In the genomic region with DNA sequence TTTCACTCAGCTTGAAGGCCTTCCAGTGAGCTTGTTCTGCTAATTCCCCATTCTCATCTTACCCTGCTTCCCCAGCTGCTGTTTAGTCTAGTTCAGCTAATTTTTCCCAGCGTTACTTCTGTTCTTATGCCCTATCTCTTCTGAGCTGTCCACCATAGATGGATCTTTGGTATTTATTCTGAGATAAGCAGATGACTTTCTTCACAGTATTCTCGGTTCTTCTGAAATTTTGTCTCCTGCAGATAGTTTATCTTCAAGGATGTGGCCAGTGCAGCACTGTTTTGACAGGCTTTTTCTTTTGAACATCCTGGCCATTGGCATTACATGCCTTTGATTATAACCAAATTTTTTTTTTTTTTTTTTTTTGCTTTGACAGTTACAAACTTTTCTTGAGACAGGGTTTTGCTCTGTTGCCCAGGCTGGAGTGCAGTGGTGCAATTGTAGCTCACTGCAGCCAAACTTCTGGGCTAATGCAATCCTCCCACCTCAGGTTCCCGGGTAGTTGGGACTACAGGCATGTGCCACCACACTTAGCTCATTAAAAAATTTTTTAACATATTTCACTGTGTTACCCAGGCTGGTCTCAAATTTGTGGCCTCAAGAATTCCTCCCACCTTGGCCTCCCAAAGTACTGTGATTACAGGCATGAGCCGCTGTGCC, we compare ENCODE assay signal across 1 cellular context.
TF ChIP-seq lines count a peak whose summit lies in the region.

No MANE protein-coding gene starts in this region.

TF ChIP-seq in K562, 482 proteins besides CTCF, POLR2A, EP300 and RAD21 (continued from another document and continues in another):
- TF ChIP-seq, protein P1, sequence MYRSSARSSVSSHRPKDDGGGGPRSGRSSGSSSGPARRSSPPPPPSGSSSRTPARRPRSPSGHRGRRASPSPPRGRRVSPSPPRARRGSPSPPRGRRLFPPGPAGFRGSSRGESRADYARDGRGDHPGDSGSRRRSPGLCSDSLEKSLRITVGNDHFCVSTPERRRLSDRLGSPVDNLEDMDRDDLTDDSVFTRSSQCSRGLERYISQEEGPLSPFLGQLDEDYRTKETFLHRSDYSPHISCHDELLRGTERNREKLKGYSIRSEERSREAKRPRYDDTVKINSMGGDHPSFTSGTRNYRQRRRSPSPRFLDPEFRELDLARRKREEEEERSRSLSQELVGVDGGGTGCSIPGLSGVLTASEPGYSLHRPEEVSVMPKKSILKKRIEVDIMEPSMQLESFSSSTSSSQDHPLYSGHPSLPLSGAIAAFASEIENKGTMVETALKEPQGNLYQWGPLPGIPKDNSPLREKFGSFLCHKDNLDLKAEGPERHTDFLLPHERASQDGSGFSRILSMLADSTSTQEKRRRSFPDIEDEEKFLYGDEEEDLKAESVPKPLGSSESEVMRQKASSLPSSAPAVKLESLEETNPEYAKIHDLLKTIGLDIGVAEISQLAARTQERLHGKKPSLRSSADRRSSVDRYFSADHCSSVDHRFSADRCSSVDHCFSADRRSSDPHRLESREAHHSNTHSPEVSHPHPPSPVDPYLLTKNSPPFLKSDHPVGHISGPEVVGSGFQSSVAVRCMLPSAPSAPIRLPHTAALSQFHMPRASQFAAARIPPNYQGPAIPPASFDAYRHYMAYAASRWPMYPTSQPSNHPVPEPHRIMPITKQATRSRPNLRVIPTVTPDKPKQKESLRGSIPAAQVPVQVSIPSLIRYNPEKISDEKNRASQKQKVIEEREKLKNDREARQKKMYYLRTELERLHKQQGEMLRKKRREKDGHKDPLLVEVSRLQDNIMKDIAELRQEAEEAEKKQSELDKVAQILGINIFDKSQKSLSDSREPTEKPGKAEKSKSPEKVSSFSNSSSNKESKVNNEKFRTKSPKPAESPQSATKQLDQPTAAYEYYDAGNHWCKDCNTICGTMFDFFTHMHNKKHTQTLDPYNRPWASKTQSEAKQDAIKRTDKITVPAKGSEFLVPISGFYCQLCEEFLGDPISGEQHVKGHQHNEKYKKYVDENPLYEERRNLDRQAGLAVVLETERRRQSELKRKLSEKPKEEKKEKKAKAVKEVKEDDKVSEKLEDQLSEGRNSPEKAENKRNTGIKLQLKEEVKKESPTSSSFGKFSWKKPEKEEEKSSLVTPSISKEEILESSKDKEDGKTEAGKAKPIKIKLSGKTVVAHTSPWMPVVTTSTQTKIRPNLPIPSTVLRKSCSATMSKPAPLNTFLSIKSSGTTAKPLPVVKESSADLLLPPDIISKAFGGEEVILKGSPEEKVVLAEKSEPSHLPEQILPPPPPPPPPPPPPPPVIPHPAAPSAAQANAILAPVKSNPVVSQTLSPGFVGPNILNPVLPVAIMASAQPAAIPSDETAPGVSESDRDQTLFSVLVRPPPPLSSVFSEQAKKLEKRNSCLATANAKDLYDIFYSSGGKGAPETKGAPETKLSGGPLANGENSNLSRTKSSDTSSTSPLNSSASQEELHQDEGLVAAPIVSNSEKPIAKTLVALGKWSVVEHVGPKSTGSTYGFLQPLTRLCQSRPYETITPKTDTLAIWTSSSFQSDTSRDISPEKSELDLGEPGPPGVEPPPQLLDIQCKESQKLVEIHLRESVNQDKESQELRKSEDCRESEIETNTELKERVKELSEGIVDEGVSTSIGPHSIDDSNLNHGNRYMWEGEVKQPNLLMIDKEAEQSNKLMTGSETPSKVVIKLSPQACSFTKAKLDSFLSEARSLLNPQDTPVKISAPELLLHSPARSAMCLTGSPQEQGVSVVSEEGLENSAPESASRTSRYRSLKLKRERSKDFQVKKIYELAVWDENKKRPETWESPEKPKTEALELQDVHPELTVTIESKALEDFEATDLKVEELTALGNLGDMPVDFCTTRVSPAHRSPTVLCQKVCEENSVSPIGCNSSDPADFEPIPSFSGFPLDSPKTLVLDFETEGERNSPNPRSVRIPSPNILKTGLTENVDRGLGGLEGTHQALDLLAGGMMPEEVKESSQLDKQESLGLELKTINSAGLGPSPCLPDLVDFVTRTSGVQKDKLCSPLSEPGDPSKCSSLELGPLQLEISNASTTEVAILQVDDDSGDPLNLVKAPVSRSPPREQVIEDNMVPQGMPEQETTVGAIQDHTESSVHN (IDR thresholded peaks at IDR 0.05; ENCODE audit: borderline replicate concordance in 1 of 2, low read depth in 1 of 2) = 0 out of 4 replicates have a peak, but pooled peaks of 1 of the 2 experiments have one; percentile 50
- TF ChIP-seq THAP7 (CRISPR knock-in tag; IDR thresholded peaks at IDR 0.05) (no peak), RNF219 (CRISPR knock-in tag; IDR thresholded peaks at IDR 0.05) (no peak), NR4A1 (CRISPR knock-in tag; IDR thresholded peaks at IDR 0.05) (no peak), NR4A1 (tag; IDR thresholded peaks at IDR 0.05) (0 out of 2 replicates have a peak, but pooled peaks have one; percentile 68), ZFP30 (CRISPR knock-in tag; IDR thresholded peaks at IDR 0.05; ENCODE audit: borderline replicate concordance) (no peak), L3MBTL2 (IDR thresholded peaks at IDR 0.05) (no peak), KLF13 (tag; IDR thresholded peaks at IDR 0.05; ENCODE audit: borderline replicate concordance, low read depth) (no peak), RBM39 (optimal IDR thresholded peaks at IDR 0.05; ENCODE audit: low read depth, low read length) (no peak), DMBX1 (CRISPR knock-in tag; IDR thresholded peaks at IDR 0.05; ENCODE audit: borderline replicate concordance) (peak; percentile 58; the same call in 1 of the 2 replicates), KDM5B (IDR thresholded peaks at IDR 0.05; ENCODE audit: insufficient replicate concordance, low read depth, low read length) (no peak), TAF15 (IDR thresholded peaks at IDR 0.05; ENCODE audit: low read depth, low read length) (no peak), ESRRA (IDR thresholded peaks at IDR 0.05; ENCODE audit: borderline replicate concordance, low read depth) (0 out of 2 replicates have a peak, but pooled peaks have one; percentile 15), TCF3 (CRISPR knock-in tag; IDR thresholded peaks at IDR 0.05) (peak; percentile 90), GTF2A2 (tag; IDR thresholded peaks at IDR 0.05) (no peak), RFX7 (CRISPR knock-in tag; IDR thresholded peaks at IDR 0.05) (no peak), TOE1 (IDR thresholded peaks at IDR 0.05; ENCODE audit: borderline replicate concordance) (no peak), TOE1 (CRISPR knock-in tag; IDR thresholded peaks at IDR 0.05; ENCODE audit: borderline replicate concordance, low read depth) (no peak), NR2C2 (CRISPR knock-in tag; IDR thresholded peaks at IDR 0.05) (no peak), NR2C2 (tag; IDR thresholded peaks at IDR 0.05) (no peak), ZNF133 (CRISPR knock-in tag; IDR thresholded peaks at IDR 0.05) (no peak), CXXC5 (CRISPR knock-in tag; IDR thresholded peaks at IDR 0.05) (peak; percentile 60), UBTF (IDR thresholded peaks at IDR 0.05; ENCODE audit: borderline replicate concordance in 1 of 2, low read depth in 2 of 2, low read length in 2 of 2) (0 out of 4 replicates have a peak, but pooled peaks of 1 of the 2 experiments have one; percentile 46), HNRNPUL1 (IDR thresholded peaks at IDR 0.05; ENCODE audit: low read length) (no peak), ARHGAP35 (IDR thresholded peaks at IDR 0.05; ENCODE audit: partially characterized antibody) (no peak), FOXJ2 (tag; IDR thresholded peaks at IDR 0.05) (peak; percentile 42; the same call in 1 of the 2 replicates), EP400 (IDR thresholded peaks at IDR 0.05) (no peak), ZNF224 (CRISPR knock-in tag; IDR thresholded peaks at IDR 0.05) (no peak), ZNF24 (IDR thresholded peaks at IDR 0.05) (no peak), MEF2D (tag; conservative IDR thresholded peaks at IDR 0.05; ENCODE audit: low read depth) (0 out of 2 replicates have a peak, but pooled peaks have one; percentile 21), THRA (IDR thresholded peaks at IDR 0.05) (no peak)
- TF ChIP-seq, protein P2, sequence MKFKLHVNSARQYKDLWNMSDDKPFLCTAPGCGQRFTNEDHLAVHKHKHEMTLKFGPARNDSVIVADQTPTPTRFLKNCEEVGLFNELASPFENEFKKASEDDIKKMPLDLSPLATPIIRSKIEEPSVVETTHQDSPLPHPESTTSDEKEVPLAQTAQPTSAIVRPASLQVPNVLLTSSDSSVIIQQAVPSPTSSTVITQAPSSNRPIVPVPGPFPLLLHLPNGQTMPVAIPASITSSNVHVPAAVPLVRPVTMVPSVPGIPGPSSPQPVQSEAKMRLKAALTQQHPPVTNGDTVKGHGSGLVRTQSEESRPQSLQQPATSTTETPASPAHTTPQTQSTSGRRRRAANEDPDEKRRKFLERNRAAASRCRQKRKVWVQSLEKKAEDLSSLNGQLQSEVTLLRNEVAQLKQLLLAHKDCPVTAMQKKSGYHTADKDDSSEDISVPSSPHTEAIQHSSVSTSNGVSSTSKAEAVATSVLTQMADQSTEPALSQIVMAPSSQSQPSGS (CRISPR knock-in tag; IDR thresholded peaks at IDR 0.05) = no peak
- TF ChIP-seq, protein P3, sequence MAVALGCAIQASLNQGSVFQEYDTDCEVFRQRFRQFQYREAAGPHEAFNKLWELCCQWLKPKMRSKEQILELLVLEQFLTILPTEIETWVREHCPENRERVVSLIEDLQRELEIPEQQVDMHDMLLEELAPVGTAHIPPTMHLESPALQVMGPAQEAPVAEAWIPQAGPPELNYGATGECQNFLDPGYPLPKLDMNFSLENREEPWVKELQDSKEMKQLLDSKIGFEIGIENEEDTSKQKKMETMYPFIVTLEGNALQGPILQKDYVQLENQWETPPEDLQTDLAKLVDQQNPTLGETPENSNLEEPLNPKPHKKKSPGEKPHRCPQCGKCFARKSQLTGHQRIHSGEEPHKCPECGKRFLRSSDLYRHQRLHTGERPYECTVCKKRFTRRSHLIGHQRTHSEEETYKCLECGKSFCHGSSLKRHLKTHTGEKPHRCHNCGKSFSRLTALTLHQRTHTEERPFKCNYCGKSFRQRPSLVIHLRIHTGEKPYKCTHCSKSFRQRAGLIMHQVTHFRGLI (CRISPR knock-in tag; IDR thresholded peaks at IDR 0.05) = peak; percentile 48; the same call in 1 of the 2 replicates
- TF ChIP-seq, protein P4, sequence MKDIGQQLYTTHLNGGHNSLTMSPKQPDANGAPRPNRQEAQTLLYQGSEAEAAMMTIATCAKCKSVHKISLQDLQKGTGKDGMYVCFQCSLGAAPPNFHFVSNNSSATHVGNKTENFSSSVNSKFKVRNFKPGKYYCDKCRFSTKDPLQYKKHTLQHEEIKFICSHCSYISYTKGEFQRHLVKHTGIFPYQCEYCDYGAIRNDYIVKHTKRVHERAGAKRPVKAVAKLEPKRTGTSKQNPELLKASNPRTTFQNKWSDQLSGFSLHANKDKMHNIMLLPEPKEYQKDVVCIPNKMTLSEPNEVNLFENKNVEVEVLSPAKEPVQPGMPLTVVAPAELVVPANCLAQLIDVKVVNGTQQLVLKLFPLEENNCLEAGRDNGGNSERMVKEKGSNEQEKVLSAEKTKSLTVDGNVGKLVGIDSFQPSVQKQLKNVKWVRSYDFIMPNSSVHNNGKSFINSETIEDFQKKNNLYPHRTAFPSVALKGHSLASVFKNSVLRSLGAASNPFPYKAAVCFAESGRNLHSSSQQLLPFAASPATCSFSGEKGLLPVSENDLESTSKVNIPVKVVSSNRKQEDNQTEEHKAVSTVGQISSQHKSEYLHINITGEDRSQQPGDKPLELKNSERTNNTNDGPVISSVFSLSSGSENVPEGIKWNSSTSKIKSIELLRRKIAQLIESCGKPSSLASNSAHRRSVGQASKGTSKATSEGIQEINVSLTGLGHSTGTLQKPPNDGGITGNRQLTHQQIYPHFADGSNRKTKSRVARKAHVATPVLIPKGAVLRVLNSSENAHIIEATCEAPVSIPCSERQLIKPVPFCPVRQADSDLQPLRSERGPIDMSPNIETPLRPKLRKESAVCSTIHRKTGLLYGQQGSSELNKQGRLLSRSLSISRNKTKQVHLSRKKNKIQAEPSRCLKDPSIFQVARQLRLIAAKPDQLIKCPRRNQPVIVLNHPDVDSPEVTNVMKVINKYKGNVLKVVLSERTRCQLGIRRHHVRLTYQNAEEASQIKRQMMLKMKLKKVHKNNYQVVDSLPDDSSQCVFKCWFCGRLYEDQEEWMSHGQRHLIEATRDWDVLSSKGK (CRISPR knock-in tag; IDR thresholded peaks at IDR 0.05) = no peak
